8 cellular contexts compared by ENCODE assay signal in genomic region chr19:11191273-11191755, GRCh38. TPM values are rescaled to one million over a fixed set of nuclear protein-coding genes. Genes with fewer than 3 reads are reported as not detected.
DNase-seq lines count a peak whose midpoint lies in the region; ATAC-seq and TF ChIP-seq lines count a peak whose summit lies in the region.

No MANE protein-coding gene starts in this region.

- H3K27ac ChIP-seq in PC-3 (ENCODE audit: low read length) (no peak overlapping the region), esophagus (ENCODE audit: low read depth in 2 of 2, low read length in 1 of 2) (peak overlapping the region; percentile 41 to 53)

- no peak overlapping the region for H2AFZ ChIP-seq in PC-3 (ENCODE audit: low read length)

- no peaks in the 10 kb centered on the region for H3K9me2 ChIP-seq in PC-3 (replicated peaks; ENCODE audit: low read length)

- intact Hi-C loops in PC-3 (cut with micrococcal nuclease), result no loop called here
- intact Hi-C loops in activated T-helper 1 cell treated with anti-CD3 and anti-CD28 coated beads, Interleukin-12 subunit alpha, Interleukin-12 subunit beta, Interleukin-2, Interleukin-4 antibody, amounts not matched to agents 30 ng/mL and 10 ng/mL and 1 ng/mL, durations not matched to agents 14 hours and 24 hours and 36 hours (cut with micrococcal nuclease), result no loop called here

- H3K4me3 Mint-ChIP-seq in T-helper 17 cell, result no peak overlapping the region
- no peak overlapping the region for H3K4me3 Mint-ChIP-seq in activated T-helper 1 cell treated with anti-CD3 and anti-CD28 coated beads, Interleukin-12 subunit alpha, Interleukin-12 subunit beta, Interleukin-2, Interleukin-4 antibody, amounts not matched to agents 30 ng/mL and 10 ng/mL and 1 ng/mL, durations not matched to agents 14 hours and 24 hours and 36 hours

- TF ChIP-seq CTCF in PC-3 (conservative IDR thresholded peaks at IDR 0.05; ENCODE audit: low read depth, low read length) (no peak), omental fat pad (IDR thresholded peaks at IDR 0.05) (no peak)

- H3K27me3 ChIP-seq in PC-3 (ENCODE audit: low read length), result no peaks in the 10 kb centered on the region
- no peaks in the 10 kb centered on the region for H3K27me3 ChIP-seq in esophagus (ENCODE audit: control insufficient read depth in 1 of 2, insufficient read depth in 2 of 2, low read length in 2 of 2)

- H3K9me3 Mint-ChIP-seq in activated T-helper 1 cell treated with anti-CD3 and anti-CD28 coated beads, Interleukin-12 subunit alpha, Interleukin-12 subunit beta, Interleukin-2, Interleukin-4 antibody, amounts not matched to agents 30 ng/mL and 10 ng/mL and 1 ng/mL, durations not matched to agents 14 hours and 24 hours and 36 hours, result no peaks in the 10 kb centered on the region

- peaks cover 5% of the 10 kb centered on the region for H3K4me1 Mint-ChIP-seq in T-helper 17 cell
- H3K4me1 Mint-ChIP-seq in activated T-helper 1 cell treated with anti-CD3 and anti-CD28 coated beads, Interleukin-12 subunit alpha, Interleukin-12 subunit beta, Interleukin-2, Interleukin-4 antibody, amounts not matched to agents 30 ng/mL and 10 ng/mL and 1 ng/mL, durations not matched to agents 14 hours and 24 hours and 36 hours (ENCODE audit: low read depth), result no peaks in the 10 kb centered on the region

- peak; percentile 64 for DNase-seq in D341Med (ENCODE audit: low spot score)
- DNase-seq in PC-3, result peak; percentile 53
- DNase-seq in omental fat pad (ENCODE audit: low spot score), result peak; percentile 39
- DNase-seq in activated effector memory CD4-positive, alpha-beta T cell treated with Interleukin-2 at 50 U/mL for 16 hours, result no peak
- DNase-seq in cerebellar nuclear complex (lab: John Stamatoyannopoulos, UW), result no peak
- no peak for DNase-seq in T-helper 17 cell
- no peak for DNase-seq in activated T-helper 1 cell treated with anti-CD3 and anti-CD28 coated beads, Interleukin-12 subunit alpha, Interleukin-12 subunit beta, Interleukin-2, Interleukin-4 antibody, amounts not matched to agents 30 ng/mL and 10 ng/mL and 1 ng/mL, durations not matched to agents 14 hours and 24 hours and 36 hours (ENCODE audit: low spot score)

- H3F3A ChIP-seq in PC-3 (ENCODE audit: low read length, unreplicated experiment), result no peaks in the 10 kb centered on the region

- H3K9ac ChIP-seq in PC-3 (ENCODE audit: low read length), result no peak overlapping the region

- WGBS in esophagus, 2 donors, result 40 to 46% methylated on average over 8 of the region's 8 CpGs

- peaks cover 11% of the 10 kb centered on the region for H3K27me3 Mint-ChIP-seq in T-helper 17 cell
- peaks cover 11% of the 10 kb centered on the region for H3K27me3 Mint-ChIP-seq in activated T-helper 1 cell treated with anti-CD3 and anti-CD28 coated beads, Interleukin-12 subunit alpha, Interleukin-12 subunit beta, Interleukin-2, Interleukin-4 antibody, amounts not matched to agents 30 ng/mL and 10 ng/mL and 1 ng/mL, durations not matched to agents 14 hours and 24 hours and 36 hours (ENCODE audit: insufficient read depth)

- no peak overlapping the region for H3K4me2 ChIP-seq in PC-3 (ENCODE audit: low read length)

- peaks cover 10% of the 10 kb centered on the region for H3K79me2 ChIP-seq in PC-3 (ENCODE audit: low read length)

- no peaks in the 10 kb centered on the region for H3K36me3 Mint-ChIP-seq in T-helper 17 cell (ENCODE audit: low read depth)
- no peaks in the 10 kb centered on the region for H3K36me3 Mint-ChIP-seq in activated T-helper 1 cell treated with anti-CD3 and anti-CD28 coated beads, Interleukin-12 subunit alpha, Interleukin-12 subunit beta, Interleukin-2, Interleukin-4 antibody, amounts not matched to agents 30 ng/mL and 10 ng/mL and 1 ng/mL, durations not matched to agents 14 hours and 24 hours and 36 hours (ENCODE audit: low read depth)

- H4K20me1 ChIP-seq in PC-3 (ENCODE audit: low read length), result no peaks in the 10 kb centered on the region

- H3K27ac Mint-ChIP-seq in T-helper 17 cell, result no peak overlapping the region
- no peak overlapping the region for H3K27ac Mint-ChIP-seq in activated T-helper 1 cell treated with anti-CD3 and anti-CD28 coated beads, Interleukin-12 subunit alpha, Interleukin-12 subunit beta, Interleukin-2, Interleukin-4 antibody, amounts not matched to agents 30 ng/mL and 10 ng/mL and 1 ng/mL, durations not matched to agents 14 hours and 24 hours and 36 hours

- H3K4me1 ChIP-seq in PC-3 (ENCODE audit: insufficient read depth, low read length) (peaks cover 7% of the 10 kb centered on the region; the same call in 1 of the 2 replicates), esophagus (ENCODE audit: control insufficient read depth in 2 of 2, insufficient read depth in 2 of 2, low read length in 1 of 2) (peaks cover 0 to 10% of the 10 kb centered on the region in 2 donors)

- POLR2A ChIA-PET in PC-3 (lab: Charles Lee; ENCODE audit: unreplicated experiment), result no interaction called here

- H3K9me3 ChIP-seq in PC-3 (ENCODE audit: low read length), result no peaks in the 10 kb centered on the region
- H3K9me3 ChIP-seq in esophagus (ENCODE audit: control insufficient read depth in 2 of 2, insufficient read depth in 1 of 2, low read depth in 1 of 2, low read length in 1 of 2), result no peaks in the 10 kb centered on the region
- no peaks in the 10 kb centered on the region for H3K9me3 ChIP-seq in T-helper 17 cell (ENCODE audit: control insufficient read depth, low read length, poor library complexity, severe bottlenecking)

- no TSS peak for BruUV-seq in PC-3 (replicated peaks; lab: Mats Ljungman, UMichigan)

- H3K4me3 ChIP-seq in PC-3 (ENCODE audit: low read length), result no peak overlapping the region
- H3K4me3 ChIP-seq in esophagus (ENCODE audit: low read depth in 1 of 2, low read length in 2 of 2), result no peak overlapping the region

- CTCF ChIA-PET in PC-3 (lab: Charles Lee), result no interaction called here

- ATAC-seq in PC-3 (peak; percentile 79), omental fat pad (ENCODE audit: low FRiP score) (peak; percentile 58), T-helper 17 cell (no peak)

- H3K36me3 ChIP-seq in PC-3 (ENCODE audit: low read depth, low read length) (peaks cover 20% of the 10 kb centered on the region), esophagus (ENCODE audit: control insufficient read depth in 2 of 2, insufficient read depth in 2 of 2, low read length in 1 of 2) (peaks cover 0 to 20% of the 10 kb centered on the region in 2 donors)

RNA-seq across cellular contexts. Expression of gene KANK2, which starts 6.0 kb away (rescaled TPM):
- total RNA-seq in PC-3 (2014; rRNA removed) (96.6 and 98.4 TPM in 2 replicates), omental fat pad (100 to 1,000 TPM; 177 to 383 (median 325) TPM), T-helper 17 cell (under 1 TPM; 0.63 to 0.72 TPM)
- 10 to 100 TPM; 33.1 to 53.9 TPM for polyA plus RNA-seq in esophagus
- 2.7 and 3.9 TPM in 2 replicates for total RNA-seq in activated T-helper 1 cell treated with anti-CD3 and anti-CD28 coated beads, Interleukin-12 subunit alpha, Interleukin-12 subunit beta, Interleukin-2, Interleukin-4 antibody, amounts not matched to agents 30 ng/mL and 10 ng/mL and 1 ng/mL, durations not matched to agents 14 hours and 24 hours and 36 hours

RNA-seq across cellular contexts. Expression of gene SPC24, which starts 35.7 kb away (rescaled TPM):
- total RNA-seq in PC-3 (2014; rRNA removed), result 136 and 142 TPM in 2 replicates
- 10 to 100 TPM in 1 of 2 donors, 1 to 10 TPM in 1; 3.7 to 11.4 TPM for polyA plus RNA-seq in esophagus
- 1 to 10 TPM; 1.2 to 2.8 (median 1.5) TPM for total RNA-seq in omental fat pad
- under 1 TPM; 0.62 to 0.89 TPM for total RNA-seq in T-helper 17 cell
- total RNA-seq in activated T-helper 1 cell treated with anti-CD3 and anti-CD28 coated beads, Interleukin-12 subunit alpha, Interleukin-12 subunit beta, Interleukin-2, Interleukin-4 antibody, amounts not matched to agents 30 ng/mL and 10 ng/mL and 1 ng/mL, durations not matched to agents 14 hours and 24 hours and 36 hours, result 30.3 and 30.4 TPM in 2 replicates

RNA-seq across cellular contexts. Expression of gene ANGPTL8, which starts 48.1 kb away (rescaled TPM):
- not detected in 2 replicates for total RNA-seq in PC-3 (2014; rRNA removed)
- under 1 TPM in 1 of 2 donors, not detected in 1; 0.15 TPM for polyA plus RNA-seq in esophagus
- total RNA-seq in omental fat pad, result 1 to 10 TPM; 1.2 to 4.7 (median 2.9) TPM
- not detected for total RNA-seq in T-helper 17 cell
- not detected in 2 replicates for total RNA-seq in activated T-helper 1 cell treated with anti-CD3 and anti-CD28 coated beads, Interleukin-12 subunit alpha, Interleukin-12 subunit beta, Interleukin-2, Interleukin-4 antibody, amounts not matched to agents 30 ng/mL and 10 ng/mL and 1 ng/mL, durations not matched to agents 14 hours and 24 hours and 36 hours

Comparison
In these comparisons a context has a peak if more than half of its experiments do, and no peak if none do; other contexts are left out.
1. DNase-seq: peak in D341Med (single experiment), PC-3 (single experiment) and omental fat pad (single experiment); none in activated effector memory CD4-positive, alpha-beta T cell treated with Interleukin-2 at 50 U/mL for 16 hours (single experiment), cerebellar nuclear complex (0 of 2), T-helper 17 cell (0 of 3) and activated T-helper 1 cell treated with anti-CD3 and anti-CD28 coated beads, Interleukin-12 subunit alpha, Interleukin-12 subunit beta, Interleukin-2, Interleukin-4 antibody, amounts not matched to agents 30 ng/mL and 10 ng/mL and 1 ng/mL, durations not matched to agents 14 hours and 24 hours and 36 hours (single experiment).
2. RNA of gene KANK2, which starts 6.0 kb away (total RNA-seq): 177 to 383 TPM in omental fat pad and 96.6 to 98.4 TPM in PC-3; 2.7 to 3.9 TPM in activated T-helper 1 cell treated with anti-CD3 and anti-CD28 coated beads, Interleukin-12 subunit alpha, Interleukin-12 subunit beta, Interleukin-2, Interleukin-4 antibody, amounts not matched to agents 30 ng/mL and 10 ng/mL and 1 ng/mL, durations not matched to agents 14 hours and 24 hours and 36 hours and 0.63 to 0.72 TPM in T-helper 17 cell; every median in the first group is over 10 times any median in the second.